In genomic region chr1:27773732-27774445, GRCh38 we compare ENCODE assay signal across 1 cellular context.
TF ChIP-seq lines count a peak whose summit lies in the region.

No MANE protein-coding gene starts in this region.

TF ChIP-seq in GM12878, 131 proteins besides CTCF, POLR2A, EP300 and RAD21:
- TF ChIP-seq RCOR1 (conservative IDR thresholded peaks at IDR 0.05; ENCODE audit: low read depth, low read length) (no peak), CBFB (IDR thresholded peaks at IDR 0.05; ENCODE audit: low read depth) (0 out of 2 replicates have a peak, but pooled peaks have one; percentile 4), MYB (IDR thresholded peaks at IDR 0.05; ENCODE audit: borderline replicate concordance, low read depth, low read length) (no peak), SIN3A (IDR thresholded peaks at IDR 0.05; ENCODE audit: low read depth, low read length) (peak; percentile 34; the same call in 1 of the 2 replicates), ATF7 (IDR thresholded peaks at IDR 0.05; ENCODE audit: low read depth) (peak; percentile 69), PAX5 (IDR thresholded peaks at IDR 0.05; ENCODE audit: borderline replicate concordance, low read depth, low read length) (no peak), IKZF2 (IDR thresholded peaks at IDR 0.05) (peak in 1 of 2 experiments; percentile 11; a peak in 1 of 4 replicates), TCF7 (IDR thresholded peaks at IDR 0.05; ENCODE audit: borderline replicate concordance) (no peak), MXI1 (IDR thresholded peaks at IDR 0.05; ENCODE audit: low read depth, low read length) (peak; percentile 81; the same call in 1 of the 2 replicates), HDAC6 (IDR thresholded peaks at IDR 0.05; ENCODE audit: unreplicated experiment) (no peak), HCFC1 (IDR thresholded peaks at IDR 0.05; ENCODE audit: low read length) (no peak), SPI1 (IDR thresholded peaks at IDR 0.05; ENCODE audit: borderline replicate concordance, insufficient read depth, low read depth, low read length) (peak; percentile 84), CREB1 (IDR thresholded peaks at IDR 0.05; ENCODE audit: low read depth) (peak; percentile 63; the same call in 1 of the 2 replicates), CHD2 (IDR thresholded peaks at IDR 0.05; ENCODE audit: borderline replicate concordance, low read depth, low read length) (no peak), SIX5 (IDR thresholded peaks at IDR 0.05; ENCODE audit: low read depth, low read length, severe bottlenecking) (no peak), RUNX3 (IDR thresholded peaks at IDR 0.05; ENCODE audit: low read length) (0 out of 2 replicates have a peak, but pooled peaks have one; percentile 8), BCLAF1 (IDR thresholded peaks at IDR 0.05) (no peak), IRF3 (IDR thresholded peaks at IDR 0.05) (no peak), TCF3 (IDR thresholded peaks at IDR 0.05; ENCODE audit: borderline replicate concordance, insufficient read depth, low read depth, low read length) (no peak), TARDBP (IDR thresholded peaks at IDR 0.05; ENCODE audit: borderline replicate concordance) (no peak)
- TF ChIP-seq, protein P1, sequence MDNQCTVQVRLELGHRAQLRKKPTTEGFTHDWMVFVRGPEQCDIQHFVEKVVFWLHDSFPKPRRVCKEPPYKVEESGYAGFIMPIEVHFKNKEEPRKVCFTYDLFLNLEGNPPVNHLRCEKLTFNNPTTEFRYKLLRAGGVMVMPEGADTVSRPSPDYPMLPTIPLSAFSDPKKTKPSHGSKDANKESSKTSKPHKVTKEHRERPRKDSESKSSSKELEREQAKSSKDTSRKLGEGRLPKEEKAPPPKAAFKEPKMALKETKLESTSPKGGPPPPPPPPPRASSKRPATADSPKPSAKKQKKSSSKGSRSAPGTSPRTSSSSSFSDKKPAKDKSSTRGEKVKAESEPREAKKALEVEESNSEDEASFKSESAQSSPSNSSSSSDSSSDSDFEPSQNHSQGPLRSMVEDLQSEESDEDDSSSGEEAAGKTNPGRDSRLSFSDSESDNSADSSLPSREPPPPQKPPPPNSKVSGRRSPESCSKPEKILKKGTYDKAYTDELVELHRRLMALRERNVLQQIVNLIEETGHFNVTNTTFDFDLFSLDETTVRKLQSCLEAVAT (IDR thresholded peaks at IDR 0.05), result 0 out of 2 replicates have a peak, but pooled peaks have one; percentile 31
TF ChIP-seq in GM12878: peak in this region for 9.
